33 cellular contexts compared by ENCODE assay signal in genomic region chr6:160804639-160805038, GRCh38.
"Had no signal": no experiment of that assay in that cellular context is flagged by ENCODE, and none has a peak within 500 bp of the region (broad histone marks: within the 10 kb centered on the region; RNA-seq: fewer than 3 reads in every experiment).

No MANE protein-coding gene starts in this region.

- ATAC-seq: activated CD4-positive, alpha-beta T cell treated with anti-CD3 and anti-CD28 coated beads for 36 hours; activated T-cell treated with anti-CD3 and anti-CD28 coated beads, Interleukin-2, amount 50 U/mL, for 4 hours; activated T-helper 17 cell treated with anti-CD3 and anti-CD28 coated beads, Interleukin-2, amount 50 U/mL, for 72 hours; foreskin keratinocyte; gastrocnemius medialis; heart left ventricle; T-helper 17 cell had no signal

- H3K4me3 ChIP-seq: coronary artery, dorsolateral prefrontal cortex, esophagus muscularis mucosa, gastrocnemius medialis, heart left ventricle had no signal

- H3K27ac ChIP-seq: brain microvascular endothelial cell, coronary artery, dorsolateral prefrontal cortex, esophagus muscularis mucosa, foreskin keratinocyte, gastrocnemius medialis, heart left ventricle had no signal

- H3K4me1 ChIP-seq: esophagus muscularis mucosa, foreskin keratinocyte, gastrocnemius medialis, heart left ventricle had no signal

- H3K4me3 Mint-ChIP-seq: activated CD4-positive, alpha-beta memory T cell treated with anti-CD3 and anti-CD28 coated beads, Interleukin-2, amount 10 ng/mL, durations not matched to agents 7 days and 5 days; activated CD4-positive, alpha-beta T cell treated with anti-CD3 and anti-CD28 coated beads for 36 hours; activated CD4-positive, alpha-beta T cell treated with anti-CD3 and anti-CD28 coated beads, Interleukin-2, amount 10 ng/mL, durations not matched to agents 7 days and 5 days; activated naive CD8-positive, alpha-beta T cell; activated T-cell treated with anti-CD3 and anti-CD28 coated beads, Interleukin-2, amount 50 U/mL, for 4 hours; activated T-helper 17 cell treated with anti-CD3 and anti-CD28 coated beads, Interleukin-2, amount 50 U/mL, for 72 hours; central memory CD8-positive, alpha-beta T cell; dendritic cell treated with granulocyte-macrophage colony-stimulating factor and Interleukin-4, amounts not matched to agents 40 ng/mL and 50 ng/mL, for 4 days; T-helper 17 cell; T-helper 2 cell treated with Interferon-gamma antibody and Interleukin-4, amounts not matched to agents 5 μg/mL and 100 μg/mL, for 36 hours had no signal

- H3K4me1 Mint-ChIP-seq: activated CD4-positive, alpha-beta memory T cell treated with anti-CD3 and anti-CD28 coated beads, Interleukin-2, amount 10 ng/mL, durations not matched to agents 7 days and 5 days; activated CD4-positive, alpha-beta T cell treated with anti-CD3 and anti-CD28 coated beads for 36 hours; activated CD4-positive, alpha-beta T cell treated with anti-CD3 and anti-CD28 coated beads, Interleukin-2, amount 10 ng/mL, durations not matched to agents 7 days and 5 days; activated T-helper 17 cell treated with anti-CD3 and anti-CD28 coated beads, Interleukin-2, amount 50 U/mL, for 72 hours; central memory CD8-positive, alpha-beta T cell; T-helper 17 cell had no signal

- H3K27ac Mint-ChIP-seq: activated CD4-positive, alpha-beta memory T cell treated with anti-CD3 and anti-CD28 coated beads, Interleukin-2, amount 10 ng/mL, durations not matched to agents 7 days and 5 days; activated CD4-positive, alpha-beta T cell treated with anti-CD3 and anti-CD28 coated beads for 36 hours; activated CD4-positive, alpha-beta T cell treated with anti-CD3 and anti-CD28 coated beads, Interleukin-2, amount 10 ng/mL, durations not matched to agents 7 days and 5 days; activated naive CD8-positive, alpha-beta T cell; activated T-helper 17 cell treated with anti-CD3 and anti-CD28 coated beads, Interleukin-2, amount 50 U/mL, for 72 hours; dendritic cell treated with granulocyte-macrophage colony-stimulating factor and Interleukin-4, amounts not matched to agents 40 ng/mL and 50 ng/mL, for 4 days; T-helper 17 cell; T-helper 2 cell treated with Interferon-gamma antibody and Interleukin-4, amounts not matched to agents 5 μg/mL and 100 μg/mL, for 36 hours had no signal

- FAIRE-seq: astrocyte had no signal

- H3K36me3 ChIP-seq: brain microvascular endothelial cell, esophagus muscularis mucosa, gastrocnemius medialis, heart left ventricle had no signal

- H3K27me3 Mint-ChIP-seq: activated CD4-positive, alpha-beta T cell treated with anti-CD3 and anti-CD28 coated beads, Interleukin-2, amount 10 ng/mL, durations not matched to agents 7 days and 5 days; dendritic cell treated with granulocyte-macrophage colony-stimulating factor and Interleukin-4, amounts not matched to agents 40 ng/mL and 50 ng/mL, for 4 days had no signal

- H3K9me3 ChIP-seq: esophagus muscularis mucosa, gastrocnemius medialis, heart left ventricle had no signal

- DNase-seq: activated CD4-positive, alpha-beta memory T cell treated with anti-CD3 and anti-CD28 coated beads, Interleukin-2, amount 10 ng/mL, durations not matched to agents 7 days and 5 days; activated CD4-positive, alpha-beta T cell treated with anti-CD3 and anti-CD28 coated beads for 36 hours; activated CD4-positive, alpha-beta T cell treated with anti-CD3 and anti-CD28 coated beads, Interleukin-2, amount 10 ng/mL, durations not matched to agents 7 days and 5 days; activated CD4-positive, alpha-beta T cell treated with anti-CD3 and anti-CD28 coated beads, Interleukin-2, amount 50 U/mL, for 4 hours; activated CD4-positive, CD25-positive, alpha-beta regulatory T cell; activated CD4-positive, CD25-positive, alpha-beta regulatory T cell treated with anti-CD3 and anti-CD28 coated beads, Interleukin-2, amount 50 U/mL, for 72 hours; activated CD8-positive, alpha-beta memory T cell treated with anti-CD3 and anti-CD28 coated beads, Interleukin-2, amount 50 U/mL, for 48 hours; activated effector memory CD4-positive, alpha-beta T cell treated with Interleukin-2 at 50 U/mL for 16 hours; activated gamma-delta T cell treated with Interleukin-2 at 50 U/mL for 16 hours; activated naive CD4-positive, alpha-beta T cell treated with anti-CD3 and anti-CD28 coated beads, Interleukin-2, amount 50 U/mL, for 16 hours; activated naive CD4-positive, alpha-beta T cell treated with Interleukin-2 at 50 U/mL for 16 hours; activated T-cell treated with anti-CD3 and anti-CD28 coated beads for 4 hours; activated T-cell treated with anti-CD3 and anti-CD28 coated beads, Interleukin-2, amount 50 U/mL, for 4 hours; amniotic stem cell; anterior cingulate cortex; brain microvascular endothelial cell; dorsolateral prefrontal cortex; effector memory CD4-positive, alpha-beta T cell; erythroblast; foreskin keratinocyte; gastrocnemius medialis; glutamatergic neuron; heart left ventricle; T-helper 17 cell; T1000 had no signal

- H3K9me3 Mint-ChIP-seq: activated T-helper 17 cell treated with anti-CD3 and anti-CD28 coated beads, Interleukin-2, amount 50 U/mL, for 72 hours; central memory CD8-positive, alpha-beta T cell; T-helper 2 cell treated with Interferon-gamma antibody and Interleukin-4, amounts not matched to agents 5 μg/mL and 100 μg/mL, for 36 hours had no signal

- H3K27me3 ChIP-seq: brain microvascular endothelial cell, esophagus muscularis mucosa, foreskin keratinocyte, gastrocnemius medialis, heart left ventricle had no signal
